1 cellular context compared by ENCODE assay signal in genomic region chr1:21799730-21800129, GRCh38.
TF ChIP-seq lines count a peak whose summit lies in the region.

No MANE protein-coding gene starts in this region.

TF ChIP-seq in H1, 55 proteins besides CTCF, POLR2A, EP300 and RAD21 (continued from another document):
- TF ChIP-seq CBX5 (IDR thresholded peaks at IDR 0.05; ENCODE audit: low read depth, low read length) (no peak), POU5F1 (IDR thresholded peaks at IDR 0.05; ENCODE audit: low read depth, low read length) (no peak), SP1 (IDR thresholded peaks at IDR 0.05; ENCODE audit: low read depth, low read length) (no peak), SUZ12 (IDR thresholded peaks at IDR 0.05; ENCODE audit: low read length) (no peak), BCL11A (IDR thresholded peaks at IDR 0.05; ENCODE audit: low read depth in 2 of 2, low read length in 2 of 2) (no peak), ASH2L (IDR thresholded peaks at IDR 0.05; ENCODE audit: low read length) (no peak), TBP (IDR thresholded peaks at IDR 0.05; ENCODE audit: low read depth, low read length) (no peak)
- TF ChIP-seq, protein P1, sequence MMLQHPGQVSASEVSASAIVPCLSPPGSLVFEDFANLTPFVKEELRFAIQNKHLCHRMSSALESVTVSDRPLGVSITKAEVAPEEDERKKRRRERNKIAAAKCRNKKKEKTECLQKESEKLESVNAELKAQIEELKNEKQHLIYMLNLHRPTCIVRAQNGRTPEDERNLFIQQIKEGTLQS (IDR thresholded peaks at IDR 0.05; ENCODE audit: insufficient read depth, low read depth, low read length) = no peak
